In genomic region chr4:66688674-66689073, GRCh38 we compare ENCODE assay signal across 1 cellular context.
TF ChIP-seq lines count a peak whose summit lies in the region.

No MANE protein-coding gene starts in this region.

TF ChIP-seq in GM23338, 12 proteins besides CTCF, POLR2A, EP300 and RAD21 (continued from another document):
- TF ChIP-seq ZNF462 (CRISPR knock-in tag; IDR thresholded peaks at IDR 0.05) (no peak), STAT1 (IDR thresholded peaks at IDR 0.05; ENCODE audit: unreplicated experiment) (no peak)
